In genomic region chr19:35510626-35510964, GRCh38 we compare ENCODE assay signal across 1 cellular context.
TF ChIP-seq lines count a peak whose summit lies in the region.

No MANE protein-coding gene starts in this region.

TF ChIP-seq in HCT116, 20 proteins besides CTCF, POLR2A, EP300 and RAD21 (continued from another document):
- TF ChIP-seq SP1 (IDR thresholded peaks at IDR 0.05; ENCODE audit: low read depth), result no peak
- no peak for TF ChIP-seq CEBPB (IDR thresholded peaks at IDR 0.05; ENCODE audit: low read depth)
- no peak for TF ChIP-seq SIN3A (IDR thresholded peaks at IDR 0.05; ENCODE audit: low read depth)
- no peak for TF ChIP-seq EZH2phosphoT487 (IDR thresholded peaks at IDR 0.05; ENCODE audit: borderline replicate concordance)
- TF ChIP-seq MAX (IDR thresholded peaks at IDR 0.05), result no peak
- no peak for TF ChIP-seq EZH2 (IDR thresholded peaks at IDR 0.05)
- TF ChIP-seq ZFX (IDR thresholded peaks at IDR 0.05), result no peak
